26 cellular contexts compared by ENCODE assay signal in genomic region chr5:4576161-4576748, GRCh38.
DNase-seq lines count a peak whose midpoint lies in the region; ATAC-seq and TF ChIP-seq lines count a peak whose summit lies in the region.
"Had no signal": no experiment of that assay in that cellular context is flagged by ENCODE, and none has a peak within 500 bp of the region (broad histone marks: within the 10 kb centered on the region; RNA-seq: fewer than 3 reads in every experiment).

No MANE protein-coding gene starts in this region.

- H3K9me3 Mint-ChIP-seq in naive thymus-derived CD8-positive, alpha-beta T cell: peaks cover 0 to 26% (median 7%) of the 10 kb centered on the region in 9 donors
- H3K9me3 Mint-ChIP-seq: type B pancreatic cell had no signal

- ATAC-seq in naive thymus-derived CD8-positive, alpha-beta T cell: no peak
- ATAC-seq: activated CD4-positive, CD25-positive, alpha-beta regulatory T cell treated with anti-CD3 and anti-CD28 coated beads, Interleukin-2, amount 50 U/mL, for 24 hours; activated CD8-positive, alpha-beta T cell treated with anti-CD3 and anti-CD28 coated beads for 36 hours; body of pancreas; left cardiac atrium had no signal

- H3K27ac ChIP-seq in brain microvascular endothelial cell (peak overlapping the region; percentile 39), coronary artery (no peak overlapping the region)
- H3K27ac ChIP-seq: body of pancreas had no signal

- H3K4me3 ChIP-seq in AG04449 (ENCODE audit: low read depth, low read length) (no peak overlapping the region), brain microvascular endothelial cell (ENCODE audit: low read depth, low read length) (no peak overlapping the region), coronary artery (no peak overlapping the region)
- H3K4me3 ChIP-seq: body of pancreas had no signal

- H3K36me3 ChIP-seq in brain microvascular endothelial cell (replicated peaks): no peaks in the 10 kb centered on the region

- in situ Hi-C loops in brain microvascular endothelial cell (cut with HindIII; ENCODE audit: low pct_ligation_motif_present, low sequenced_read_pairs): no loop called here

- H3K27me3 Mint-ChIP-seq in naive thymus-derived CD8-positive, alpha-beta T cell: no peaks in the 10 kb centered on the region
- H3K27me3 Mint-ChIP-seq: activated CD8-positive, alpha-beta T cell treated with anti-CD3 and anti-CD28 coated beads for 36 hours; activated naive CD8-positive, alpha-beta T cell treated with anti-CD3 and anti-CD28 coated beads for 36 hours had no signal

- POLR2A ChIA-PET in AG04449 (lab: Yijun Ruan, JAX): no interaction called here
- POLR2A ChIA-PET in naive thymus-derived CD8-positive, alpha-beta T cell (lab: Charles Lee): no interaction called here

- CTCF ChIA-PET in AG04449 (lab: Yijun Ruan, JAX): no interaction called here

- H3K27ac Mint-ChIP-seq in naive thymus-derived CD8-positive, alpha-beta T cell: no peak overlapping the region
- H3K27ac Mint-ChIP-seq: activated CD8-positive, alpha-beta T cell treated with anti-CD3 and anti-CD28 coated beads for 36 hours; activated naive CD8-positive, alpha-beta T cell treated with anti-CD3 and anti-CD28 coated beads for 36 hours; type B pancreatic cell had no signal

- DNase-seq in AG04449 (ENCODE audit: low read depth, low spot score) (peak; percentile 9), M059J (ENCODE audit: low read depth) (peak; percentile 82), brain microvascular endothelial cell (peak; percentile 14), iris pigment epithelial cell (ENCODE audit: low read depth) (peak; percentile 83), NCI-H146 (lab: John Stamatoyannopoulos, UW) (no peak), coronary artery (ENCODE audit: low spot score) (no peak)
- DNase-seq in stimulated activated CD4-positive, alpha-beta T cell treated with anti-CD3 and anti-CD28 coated beads, Interleukin-4, amount 100 ng/mL, for 4 hours: no peak
- no peak for DNase-seq in naive thymus-derived CD8-positive, alpha-beta T cell
- DNase-seq: activated CD8-positive, alpha-beta T cell treated with anti-CD3 and anti-CD28 coated beads for 36 hours; activated naive CD8-positive, alpha-beta T cell treated with anti-CD3 and anti-CD28 coated beads for 36 hours; body of pancreas; C1 segment of cervical spinal cord; Calu3; Karpas-422; left cardiac atrium; mesenchymal stem cell; NCI-H2029; NCI-H345; NCI-H748 treated with DMSO at 0.1 percent for 48 hours; nucleus accumbens; OCI-M1; SHP77 treated with DMSO at 0.1 percent for 48 hours; small intestine; stimulated activated CD4-positive, alpha-beta T cell treated with anti-CD3 and anti-CD28 coated beads, Interleukin-1b, Interleukin-23, amount 100 ng/mL, for 48 hours had no signal

- no peak overlapping the region for H3K4me3 Mint-ChIP-seq in naive thymus-derived CD8-positive, alpha-beta T cell
- H3K4me3 Mint-ChIP-seq: activated CD8-positive, alpha-beta T cell treated with anti-CD3 and anti-CD28 coated beads for 36 hours; activated naive CD8-positive, alpha-beta T cell treated with anti-CD3 and anti-CD28 coated beads for 36 hours; type B pancreatic cell had no signal

- TF ChIP-seq CTCF in AG04449 (IDR thresholded peaks at IDR 0.05; ENCODE audit: insufficient read depth, low read length, missing control alignments): no peak
- TF ChIP-seq CTCF in brain microvascular endothelial cell (IDR thresholded peaks at IDR 0.05; ENCODE audit: low read depth, low read length, missing control alignments): no peak
- no peak for TF ChIP-seq CTCF in coronary artery (IDR thresholded peaks at IDR 0.05)

- H3K36me3 Mint-ChIP-seq in naive thymus-derived CD8-positive, alpha-beta T cell: no peaks in the 10 kb centered on the region
- H3K36me3 Mint-ChIP-seq: activated naive CD8-positive, alpha-beta T cell treated with anti-CD3 and anti-CD28 coated beads for 36 hours; type B pancreatic cell had no signal

- H3K4me1 Mint-ChIP-seq in naive thymus-derived CD8-positive, alpha-beta T cell: no peaks in the 10 kb centered on the region
- H3K4me1 Mint-ChIP-seq: activated naive CD8-positive, alpha-beta T cell treated with anti-CD3 and anti-CD28 coated beads for 36 hours had no signal

- H3K27me3 ChIP-seq in brain microvascular endothelial cell (replicated peaks): no peaks in the 10 kb centered on the region
- H3K27me3 ChIP-seq: body of pancreas had no signal

Comparison
In these comparisons a context has a peak if more than half of its experiments do, and no peak if none do; other contexts are left out.
1. DNase-seq: peak in AG04449 (single experiment), M059J (single experiment), brain microvascular endothelial cell (single experiment) and iris pigment epithelial cell (single experiment); none in NCI-H146 (single experiment), stimulated activated CD4-positive, alpha-beta T cell treated with anti-CD3 and anti-CD28 coated beads, Interleukin-4, amount 100 ng/mL, for 4 hours (0 of 2), coronary artery (single experiment) and naive thymus-derived CD8-positive, alpha-beta T cell (0 of 10).